In genomic region chr17:7392696-7393612, GRCh38 we compare ENCODE assay signal across 8 cellular contexts. TPM values are rescaled to one million over a fixed set of nuclear protein-coding genes. Genes with fewer than 3 reads are reported as not detected.
DNase-seq lines count a peak whose midpoint lies in the region; ATAC-seq and TF ChIP-seq lines count a peak whose summit lies in the region.

No MANE protein-coding gene starts in this region.

- no peak for TF ChIP-seq CTCF in MCF 10A (IDR thresholded peaks at IDR 0.05; ENCODE audit: unreplicated experiment)
- no peak for TF ChIP-seq CTCF in transverse colon (IDR thresholded peaks at IDR 0.05)

- 83 to 88% methylated on average over 1 to 32 of the region's 42 CpGs for WGBS in transverse colon (ENCODE audit: low coverage in 1 of 2), 2 donors

- peaks cover 11 to 22% (median 17%) of the 10 kb centered on the region in 4 donors for H3K4me1 ChIP-seq in transverse colon

- no peaks in the 10 kb centered on the region for H3K9me3 Mint-ChIP-seq in activated naive CD4-positive, alpha-beta T cell treated with anti-CD3 and anti-CD28 coated beads, Interleukin-2, amount 50 U/mL, for 24 hours
- no peaks in the 10 kb centered on the region for H3K9me3 Mint-ChIP-seq in activated naive CD4-positive, alpha-beta T cell treated with anti-CD3 and anti-CD28 coated beads, Interleukin-2, amount 50 U/mL, for 72 hours
- H3K9me3 Mint-ChIP-seq in MCF 10A (ENCODE audit: unreplicated experiment): no peaks in the 10 kb centered on the region
- H3K9me3 Mint-ChIP-seq in memory B cell: no peaks in the 10 kb centered on the region

- peak overlapping the region in 2 of 4 donors; percentile 86 to 91 for H3K4me3 ChIP-seq in transverse colon

- H3K27ac Mint-ChIP-seq in activated naive CD4-positive, alpha-beta T cell treated with anti-CD3 and anti-CD28 coated beads, Interleukin-2, amount 50 U/mL, for 24 hours: peak overlapping the region; percentile 30
- peak overlapping the region in 1 of 2 donors; percentile 44 for H3K27ac Mint-ChIP-seq in activated naive CD4-positive, alpha-beta T cell treated with anti-CD3 and anti-CD28 coated beads, Interleukin-2, amount 50 U/mL, for 72 hours
- H3K27ac Mint-ChIP-seq in MCF 10A (ENCODE audit: low read depth, unreplicated experiment) (no peak overlapping the region), memory B cell (no peak overlapping the region)

- no peak for TF ChIP-seq EP300 in transverse colon (IDR thresholded peaks at IDR 0.05; ENCODE audit: low read depth)

- H3K4me1 Mint-ChIP-seq in activated naive CD4-positive, alpha-beta T cell treated with anti-CD3 and anti-CD28 coated beads, Interleukin-2, amount 50 U/mL, for 24 hours: peaks cover 37% of the 10 kb centered on the region
- H3K4me1 Mint-ChIP-seq in MCF 10A (ENCODE audit: insufficient read depth, unreplicated experiment) (peaks cover 6% of the 10 kb centered on the region), memory B cell (peaks cover 14% of the 10 kb centered on the region)

- H3K36me3 Mint-ChIP-seq in activated naive CD4-positive, alpha-beta T cell treated with anti-CD3 and anti-CD28 coated beads, Interleukin-2, amount 50 U/mL, for 24 hours: no peaks in the 10 kb centered on the region
- peaks cover 9 to 19% of the 10 kb centered on the region in 2 donors for H3K36me3 Mint-ChIP-seq in activated naive CD4-positive, alpha-beta T cell treated with anti-CD3 and anti-CD28 coated beads, Interleukin-2, amount 50 U/mL, for 72 hours
- peaks cover 39% of the 10 kb centered on the region for H3K36me3 Mint-ChIP-seq in MCF 10A (ENCODE audit: insufficient read depth, unreplicated experiment)
- peaks cover 10% of the 10 kb centered on the region for H3K36me3 Mint-ChIP-seq in memory B cell

- no peak for TF ChIP-seq POLR2A in transverse colon (IDR thresholded peaks at IDR 0.05)

- H3K36me3 ChIP-seq in transverse colon: no peaks in the 10 kb centered on the region

- no peaks in the 10 kb centered on the region for H3K27me3 ChIP-seq in transverse colon

- no peaks in the 10 kb centered on the region for H3K9me3 ChIP-seq in transverse colon

- DNase-seq in activated naive CD4-positive, alpha-beta T cell treated with anti-CD3 and anti-CD28 coated beads, Interleukin-2, amount 50 U/mL, for 72 hours (ENCODE audit: low spot score in 2 of 2): no peak
- DNase-seq in MCF 10A (ENCODE audit: unreplicated experiment) (no peak), memory B cell (ENCODE audit: low spot score in 2 of 2) (no peak), transverse colon (no peak), HK-2 (ENCODE audit: unreplicated experiment) (no peak), NCI-H128 (lab: John Stamatoyannopoulos, UW; ENCODE audit: unreplicated experiment) (no peak), dermis blood vessel endothelial cell (no peak)

- CTCF ChIA-PET in MCF 10A (lab: Yijun Ruan, JAX): interaction anchor here (0.6 to 1.2 kb wide), 3 partner anchors 12 to 296 kb away, joined by 3 to 5 read pairs (median 3); partner anchors contain the start of gene TNK1

- ATAC-seq in activated naive CD4-positive, alpha-beta T cell treated with anti-CD3 and anti-CD28 coated beads, Interleukin-2, amount 50 U/mL, for 72 hours: no peak
- no peak for ATAC-seq in memory B cell (ENCODE audit: low read depth)

- peak overlapping the region; percentile 94 for H3K4me3 Mint-ChIP-seq in activated naive CD4-positive, alpha-beta T cell treated with anti-CD3 and anti-CD28 coated beads, Interleukin-2, amount 50 U/mL, for 24 hours
- peak overlapping the region; percentile 81 for H3K4me3 Mint-ChIP-seq in MCF 10A (ENCODE audit: unreplicated experiment)
- peak overlapping the region; percentile 93 for H3K4me3 Mint-ChIP-seq in memory B cell

- H3K27ac ChIP-seq in transverse colon: peak overlapping the region in 3 of 4 donors; percentile 93 to 98 (median 95)

- no peaks in the 10 kb centered on the region for H3K27me3 Mint-ChIP-seq in activated naive CD4-positive, alpha-beta T cell treated with anti-CD3 and anti-CD28 coated beads, Interleukin-2, amount 50 U/mL, for 24 hours
- H3K27me3 Mint-ChIP-seq in MCF 10A (ENCODE audit: insufficient read depth, unreplicated experiment) (no peaks in the 10 kb centered on the region), memory B cell (no peaks in the 10 kb centered on the region)

- POLR2A ChIA-PET in MCF 10A (lab: Yijun Ruan, JAX): interaction anchor here (0.7 to 2.4 kb wide), 12 partner anchors 7 to 683 kb away, joined by 3 to 17 read pairs (median 3); partner anchors contain the start of genes TMEM102, TMEM256 and TMEM95

- intact Hi-C loops in MCF 10A (cut with micrococcal nuclease) (no loop called here), transverse colon (cut with DNase I; ENCODE audit: low total_unique reads) (no loop called here)

- BruUV-seq in MCF 10A (replicated peaks; lab: Mats Ljungman, UMichigan): no TSS peak

- in situ Hi-C loops in transverse colon (cut with MboI; ENCODE audit: low pct_ligation_motif_present in 1 of 4, low pct_unique_long_range_greater_than_20kb in 1 of 4, low sequenced_read_pairs in 3 of 4): no loop called here

RNA-seq across cellular contexts. Expression of gene PLSCR3, which starts 1.4 kb away (rescaled TPM):
- total RNA-seq in activated naive CD4-positive, alpha-beta T cell treated with anti-CD3 and anti-CD28 coated beads, Interleukin-2, amount 50 U/mL, for 72 hours: 10 to 100 TPM; 58.2 to 77.5 TPM
- total RNA-seq in MCF 10A (2022) (53.8 and 59.0 TPM in 2 replicates), transverse colon (10 to 100 TPM; 13.2 to 32.4 (median 18.4) TPM), dermis blood vessel endothelial cell (21.3 and 34.1 TPM in 2 replicates)

RNA-seq across cellular contexts. Expression of gene TMEM256, which starts 10.9 kb away (rescaled TPM):
- 100 to 1,000 TPM in 1 of 2 donors, 10 to 100 TPM in 1; 78.9 to 114 TPM for total RNA-seq in activated naive CD4-positive, alpha-beta T cell treated with anti-CD3 and anti-CD28 coated beads, Interleukin-2, amount 50 U/mL, for 72 hours
- total RNA-seq in MCF 10A (2022): 35.2 and 42.9 TPM in 2 replicates
- 100 to 1,000 TPM in 2 of 4 donors, 10 to 100 TPM in 1, 1 to 10 TPM in 1; 10.0 to 129 (median 85.6) TPM for total RNA-seq in transverse colon
- total RNA-seq in dermis blood vessel endothelial cell: 59.2 and 112 TPM in 2 replicates

RNA-seq across cellular contexts. Expression of gene TNK1, which starts 12.1 kb away (rescaled TPM):
- 1 to 10 TPM; 2.7 to 5.3 TPM for total RNA-seq in activated naive CD4-positive, alpha-beta T cell treated with anti-CD3 and anti-CD28 coated beads, Interleukin-2, amount 50 U/mL, for 72 hours
- 6.4 and 8.0 TPM in 2 replicates for total RNA-seq in MCF 10A (2022)
- total RNA-seq in transverse colon: 100 to 1,000 TPM in 1 of 4 donors, 10 to 100 TPM in 3; 38.9 to 110 (median 53.2) TPM
- 2.2 and 3.6 TPM in 2 replicates for total RNA-seq in dermis blood vessel endothelial cell

RNA-seq across cellular contexts. Expression of gene NLGN2, which starts 14.7 kb away (rescaled TPM):
- 10 to 100 TPM; 14.5 to 15.8 TPM for total RNA-seq in activated naive CD4-positive, alpha-beta T cell treated with anti-CD3 and anti-CD28 coated beads, Interleukin-2, amount 50 U/mL, for 72 hours
- total RNA-seq in MCF 10A (2022) (6.7 and 9.0 TPM in 2 replicates), transverse colon (10 to 100 TPM in 1 of 4 donors, 1 to 10 TPM in 3; 2.2 to 12.3 (median 3.9) TPM), dermis blood vessel endothelial cell (2.7 and 5.5 TPM in 2 replicates)

RNA-seq across cellular contexts. Expression of gene SPEM1, which starts 27.2 kb away (rescaled TPM):
- not detected for total RNA-seq in activated naive CD4-positive, alpha-beta T cell treated with anti-CD3 and anti-CD28 coated beads, Interleukin-2, amount 50 U/mL, for 72 hours
- total RNA-seq in MCF 10A (2022) (not detected in 2 replicates), transverse colon (not detected), dermis blood vessel endothelial cell (not detected in 2 replicates)
